17 cellular contexts compared by ENCODE assay signal in the genomic region with DNA sequence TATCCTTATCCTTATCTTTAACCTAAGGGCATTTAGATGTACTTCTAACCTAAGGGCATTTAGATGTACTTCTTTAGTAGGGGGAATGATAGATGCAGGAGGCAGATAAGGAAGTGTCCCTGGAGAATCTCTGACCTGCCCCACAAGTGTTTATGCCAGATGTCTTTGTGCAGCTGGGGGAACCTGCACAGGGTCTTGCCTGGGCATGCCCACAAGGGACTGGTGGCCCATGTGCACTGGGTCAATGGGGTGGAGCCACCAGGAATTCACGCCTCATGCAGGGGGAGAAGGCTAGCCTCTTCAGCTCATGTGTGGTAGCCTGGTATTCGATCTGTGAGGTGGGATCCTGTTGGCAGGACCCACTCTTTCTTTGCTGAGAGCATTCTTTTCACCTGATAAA.
DNase-seq lines count a peak whose midpoint lies in the region; ATAC-seq and TF ChIP-seq lines count a peak whose summit lies in the region.
"Had no signal": no experiment of that assay in that cellular context is flagged by ENCODE, and none has a peak within 500 bp of the region (broad histone marks: within the 10 kb centered on the region; RNA-seq: fewer than 3 reads in every experiment).

No MANE protein-coding gene starts in this region.

- H3K27me3 ChIP-seq in WERI-Rb-1 (ENCODE audit: insufficient read depth, low read depth, severe bottlenecking), result no peaks in the 10 kb centered on the region
- H3K27me3 ChIP-seq: BLaER1 treated with 17β-estradiol and CSF1 and Interleukin-3, amounts not matched to agents 10 nM and 100 nM had no signal

- H3K4me3 Mint-ChIP-seq in stimulated activated naive CD8-positive, alpha-beta T cell treated with anti-CD3 and anti-CD28 coated beads, Interleukin-15, amount 100 ng/mL, for 72 hours, result no peak overlapping the region
- H3K4me3 Mint-ChIP-seq: B cell; CD8-positive, alpha-beta T cell; IgD-negative memory B cell had no signal

- no peak for TF ChIP-seq CTCF in WERI-Rb-1 (IDR thresholded peaks at IDR 0.05; ENCODE audit: low read depth, low read length)

- H3K9me3 Mint-ChIP-seq in stimulated activated naive CD8-positive, alpha-beta T cell treated with anti-CD3 and anti-CD28 coated beads, Interleukin-15, amount 100 ng/mL, for 72 hours, result peaks cover 0 to 4% of the 10 kb centered on the region in 2 donors

- no peak for ATAC-seq in stimulated activated naive CD8-positive, alpha-beta T cell treated with anti-CD3 and anti-CD28 coated beads, Interleukin-15, amount 100 ng/mL, for 72 hours
- no peak for ATAC-seq in stimulated activated naive CD8-positive, alpha-beta T cell treated with anti-CD3 and anti-CD28 coated beads, Interleukin-15, Interleukin-2, amounts not matched to agents 100 U/mL and 50 U/mL, for 24 hours
- ATAC-seq in SK-N-SH treated with all-trans-retinoic acid at 6 μM for 48 hours, result no peak
- ATAC-seq: CD8-positive, alpha-beta T cell; HepG2 had no signal

- H3K36me3 ChIP-seq in WERI-Rb-1, result no peaks in the 10 kb centered on the region
- H3K36me3 ChIP-seq: BLaER1 treated with 17β-estradiol and CSF1 and Interleukin-3, amounts not matched to agents 10 nM and 100 nM had no signal

- H3K9me3 ChIP-seq in WERI-Rb-1 (ENCODE audit: severe bottlenecking), result peaks cover 11% of the 10 kb centered on the region

- H3K27me3 Mint-ChIP-seq in stimulated activated naive CD8-positive, alpha-beta T cell treated with anti-CD3 and anti-CD28 coated beads, Interleukin-15, amount 100 ng/mL, for 72 hours, result peaks cover 9% of the 10 kb centered on the region
- H3K27me3 Mint-ChIP-seq: B cell, IgD-negative memory B cell had no signal

- peak overlapping the region; percentile 7 to 47 for H3K27ac Mint-ChIP-seq in stimulated activated naive CD8-positive, alpha-beta T cell treated with anti-CD3 and anti-CD28 coated beads, Interleukin-15, amount 100 ng/mL, for 72 hours
- H3K27ac Mint-ChIP-seq: B cell; CD8-positive, alpha-beta T cell; IgD-negative memory B cell had no signal

- no peak for DNase-seq in stimulated activated naive CD8-positive, alpha-beta T cell treated with anti-CD3 and anti-CD28 coated beads, Interleukin-15, amount 100 ng/mL, for 72 hours
- DNase-seq in stimulated activated naive CD8-positive, alpha-beta T cell treated with anti-CD3 and anti-CD28 coated beads, Interleukin-15, Interleukin-2, amounts not matched to agents 100 U/mL and 50 U/mL, for 24 hours, result no peak
- peak; percentile 62 for DNase-seq in WERI-Rb-1
- DNase-seq in islet precursor cell, result peak; percentile 67
- DNase-seq in NCI-H2029 (lab: John Stamatoyannopoulos, UW), result no peak
- no peak for DNase-seq in stimulated activated CD4-positive, alpha-beta T cell treated with anti-CD3 and anti-CD28 coated beads, Interleukin-12 subunit alpha, Interleukin-12 subunit beta, amount 100 ng/mL, for 4 hours
- DNase-seq: CD8-positive, alpha-beta T cell; DMS153; DMS79; GDM1; GM23248; HCEC 1CT had no signal

- H3K27ac ChIP-seq in WERI-Rb-1, result peak overlapping the region; percentile 13; the same call in 1 of the 2 replicates
- H3K27ac ChIP-seq: BLaER1 treated with 17β-estradiol and CSF1 and Interleukin-3, amounts not matched to agents 10 nM and 100 nM; GM23248 had no signal

- no peaks in the 10 kb centered on the region for H3K4me1 Mint-ChIP-seq in stimulated activated naive CD8-positive, alpha-beta T cell treated with anti-CD3 and anti-CD28 coated beads, Interleukin-15, amount 100 ng/mL, for 72 hours
- H3K4me1 Mint-ChIP-seq: B cell, IgD-negative memory B cell had no signal

- H3K4me3 ChIP-seq in WERI-Rb-1 (ENCODE audit: low read depth, low read length), result no peak overlapping the region
- H3K4me3 ChIP-seq: BLaER1 treated with 17β-estradiol and CSF1 and Interleukin-3, amounts not matched to agents 10 nM and 100 nM; GM23248 had no signal

TF ChIP-seq in SK-N-SH treated with all-trans-retinoic acid at 6 μM for 48 hours, 23 proteins besides CTCF, POLR2A, EP300 and RAD21:
- TF ChIP-seq ZNF70 (CRISPR knock-in tag; IDR thresholded peaks at IDR 0.05) (no peak), CSDC2 (CRISPR knock-in tag; IDR thresholded peaks at IDR 0.05) (no peak), ZFP30 (CRISPR knock-in tag; IDR thresholded peaks at IDR 0.05) (no peak), ZFP3 (CRISPR knock-in tag; IDR thresholded peaks at IDR 0.05) (no peak), ESRRG (CRISPR knock-in tag; IDR thresholded peaks at IDR 0.05) (no peak), SNAI2 (CRISPR knock-in tag; IDR thresholded peaks at IDR 0.05) (no peak), ISL1 (CRISPR knock-in tag; IDR thresholded peaks at IDR 0.05) (no peak), GLIS3 (CRISPR knock-in tag; IDR thresholded peaks at IDR 0.05) (no peak), TCF4 (CRISPR knock-in tag; IDR thresholded peaks at IDR 0.05; ENCODE audit: borderline replicate concordance) (no peak), ZC3H10 (CRISPR knock-in tag; IDR thresholded peaks at IDR 0.05) (no peak), BACH2 (CRISPR knock-in tag; IDR thresholded peaks at IDR 0.05; ENCODE audit: borderline replicate concordance) (no peak), OSR1 (CRISPR knock-in tag; IDR thresholded peaks at IDR 0.05) (no peak), ZNF565 (CRISPR knock-in tag; conservative IDR thresholded peaks at IDR 0.05; ENCODE audit: low read depth) (no peak), RARB (CRISPR knock-in tag; IDR thresholded peaks at IDR 0.05) (no peak)
- TF ChIP-seq, protein P1, sequence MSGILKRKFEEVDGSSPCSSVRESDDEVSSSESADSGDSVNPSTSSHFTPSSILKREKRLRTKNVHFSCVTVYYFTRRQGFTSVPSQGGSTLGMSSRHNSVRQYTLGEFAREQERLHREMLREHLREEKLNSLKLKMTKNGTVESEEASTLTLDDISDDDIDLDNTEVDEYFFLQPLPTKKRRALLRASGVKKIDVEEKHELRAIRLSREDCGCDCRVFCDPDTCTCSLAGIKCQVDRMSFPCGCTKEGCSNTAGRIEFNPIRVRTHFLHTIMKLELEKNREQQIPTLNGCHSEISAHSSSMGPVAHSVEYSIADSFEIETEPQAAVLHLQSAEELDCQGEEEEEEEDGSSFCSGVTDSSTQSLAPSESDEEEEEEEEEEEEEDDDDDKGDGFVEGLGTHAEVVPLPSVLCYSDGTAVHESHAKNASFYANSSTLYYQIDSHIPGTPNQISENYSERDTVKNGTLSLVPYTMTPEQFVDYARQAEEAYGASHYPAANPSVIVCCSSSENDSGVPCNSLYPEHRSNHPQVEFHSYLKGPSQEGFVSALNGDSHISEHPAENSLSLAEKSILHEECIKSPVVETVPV (CRISPR knock-in tag; IDR thresholded peaks at IDR 0.05), result no peak
- TF ChIP-seq, protein P2, sequence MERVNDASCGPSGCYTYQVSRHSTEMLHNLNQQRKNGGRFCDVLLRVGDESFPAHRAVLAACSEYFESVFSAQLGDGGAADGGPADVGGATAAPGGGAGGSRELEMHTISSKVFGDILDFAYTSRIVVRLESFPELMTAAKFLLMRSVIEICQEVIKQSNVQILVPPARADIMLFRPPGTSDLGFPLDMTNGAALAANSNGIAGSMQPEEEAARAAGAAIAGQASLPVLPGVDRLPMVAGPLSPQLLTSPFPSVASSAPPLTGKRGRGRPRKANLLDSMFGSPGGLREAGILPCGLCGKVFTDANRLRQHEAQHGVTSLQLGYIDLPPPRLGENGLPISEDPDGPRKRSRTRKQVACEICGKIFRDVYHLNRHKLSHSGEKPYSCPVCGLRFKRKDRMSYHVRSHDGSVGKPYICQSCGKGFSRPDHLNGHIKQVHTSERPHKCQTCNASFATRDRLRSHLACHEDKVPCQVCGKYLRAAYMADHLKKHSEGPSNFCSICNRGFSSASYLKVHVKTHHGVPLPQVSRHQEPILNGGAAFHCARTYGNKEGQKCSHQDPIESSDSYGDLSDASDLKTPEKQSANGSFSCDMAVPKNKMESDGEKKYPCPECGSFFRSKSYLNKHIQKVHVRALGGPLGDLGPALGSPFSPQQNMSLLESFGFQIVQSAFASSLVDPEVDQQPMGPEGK (CRISPR knock-in tag; IDR thresholded peaks at IDR 0.05; ENCODE audit: borderline replicate concordance), result no peak
- TF ChIP-seq, protein P3, sequence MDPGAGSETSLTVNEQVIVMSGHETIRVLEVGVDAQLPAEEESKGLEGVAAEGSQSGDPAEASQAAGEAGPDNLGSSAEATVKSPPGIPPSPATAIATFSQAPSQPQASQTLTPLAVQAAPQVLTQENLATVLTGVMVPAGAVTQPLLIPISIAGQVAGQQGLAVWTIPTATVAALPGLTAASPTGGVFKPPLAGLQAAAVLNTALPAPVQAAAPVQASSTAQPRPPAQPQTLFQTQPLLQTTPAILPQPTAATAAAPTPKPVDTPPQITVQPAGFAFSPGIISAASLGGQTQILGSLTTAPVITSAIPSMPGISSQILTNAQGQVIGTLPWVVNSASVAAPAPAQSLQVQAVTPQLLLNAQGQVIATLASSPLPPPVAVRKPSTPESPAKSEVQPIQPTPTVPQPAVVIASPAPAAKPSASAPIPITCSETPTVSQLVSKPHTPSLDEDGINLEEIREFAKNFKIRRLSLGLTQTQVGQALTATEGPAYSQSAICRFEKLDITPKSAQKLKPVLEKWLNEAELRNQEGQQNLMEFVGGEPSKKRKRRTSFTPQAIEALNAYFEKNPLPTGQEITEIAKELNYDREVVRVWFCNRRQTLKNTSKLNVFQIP (CRISPR knock-in tag; IDR thresholded peaks at IDR 0.05; ENCODE audit: borderline replicate concordance, low read depth), result no peak
- TF ChIP-seq, protein P4, sequence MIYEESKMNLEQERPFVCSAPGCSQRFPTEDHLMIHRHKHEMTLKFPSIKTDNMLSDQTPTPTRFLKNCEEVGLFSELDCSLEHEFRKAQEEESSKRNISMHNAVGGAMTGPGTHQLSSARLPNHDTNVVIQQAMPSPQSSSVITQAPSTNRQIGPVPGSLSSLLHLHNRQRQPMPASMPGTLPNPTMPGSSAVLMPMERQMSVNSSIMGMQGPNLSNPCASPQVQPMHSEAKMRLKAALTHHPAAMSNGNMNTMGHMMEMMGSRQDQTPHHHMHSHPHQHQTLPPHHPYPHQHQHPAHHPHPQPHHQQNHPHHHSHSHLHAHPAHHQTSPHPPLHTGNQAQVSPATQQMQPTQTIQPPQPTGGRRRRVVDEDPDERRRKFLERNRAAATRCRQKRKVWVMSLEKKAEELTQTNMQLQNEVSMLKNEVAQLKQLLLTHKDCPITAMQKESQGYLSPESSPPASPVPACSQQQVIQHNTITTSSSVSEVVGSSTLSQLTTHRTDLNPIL (CRISPR knock-in tag; IDR thresholded peaks at IDR 0.05; ENCODE audit: low read depth), result no peak

Comparison
In these comparisons a context has a peak if more than half of its experiments do, and no peak if none do; other contexts are left out.
1. DNase-seq: peak in WERI-Rb-1 (single experiment) and islet precursor cell (single experiment); none in stimulated activated naive CD8-positive, alpha-beta T cell treated with anti-CD3 and anti-CD28 coated beads, Interleukin-15, amount 100 ng/mL, for 72 hours (0 of 2), stimulated activated naive CD8-positive, alpha-beta T cell treated with anti-CD3 and anti-CD28 coated beads, Interleukin-15, Interleukin-2, amounts not matched to agents 100 U/mL and 50 U/mL, for 24 hours (single experiment), NCI-H2029 (single experiment) and stimulated activated CD4-positive, alpha-beta T cell treated with anti-CD3 and anti-CD28 coated beads, Interleukin-12 subunit alpha, Interleukin-12 subunit beta, amount 100 ng/mL, for 4 hours (single experiment).